Comparison of ENCODE assay signal across 1 cellular context in the genomic region with DNA sequence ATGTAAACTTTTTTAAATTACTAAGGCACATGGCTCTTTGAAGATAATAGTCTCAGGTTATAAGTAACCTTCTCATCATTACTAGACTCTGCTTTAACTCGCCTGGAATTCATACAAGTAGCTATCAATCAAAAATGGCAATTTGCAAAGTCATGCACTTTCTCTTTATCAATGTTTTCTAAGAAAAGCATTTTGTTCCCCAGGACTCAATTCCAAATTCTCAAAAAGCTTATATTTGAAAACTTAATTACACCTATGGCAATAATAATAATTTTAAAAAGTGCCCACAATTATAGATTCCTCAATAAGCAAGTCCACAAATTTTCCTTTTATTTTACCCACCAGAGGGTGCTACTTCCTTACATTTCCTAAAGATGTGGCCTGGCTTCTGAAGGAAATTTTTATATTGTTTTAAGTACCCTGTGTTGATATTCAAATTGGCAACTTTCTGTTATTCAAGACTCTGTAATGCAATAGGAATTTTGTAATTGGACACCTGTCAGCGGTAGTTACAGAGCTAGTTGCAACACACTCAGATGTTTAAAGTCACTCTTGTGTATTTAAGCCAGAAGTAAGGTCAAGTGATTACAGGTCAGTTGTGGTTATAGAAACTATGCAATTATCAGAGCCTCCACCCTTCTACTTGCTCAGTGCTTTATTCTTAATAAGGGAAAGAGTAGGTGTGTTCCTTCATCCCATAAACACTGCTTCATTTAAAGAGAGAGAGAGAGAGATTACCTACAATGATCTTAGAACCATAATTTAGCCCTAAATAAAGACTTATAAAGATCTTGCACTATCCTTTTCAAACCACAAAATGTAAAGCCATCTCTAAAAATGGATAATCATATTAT.
TF ChIP-seq lines count a peak whose summit lies in the region.

No MANE protein-coding gene starts in this region.

TF ChIP-seq in HepG2, 621 proteins besides CTCF, POLR2A, EP300 and RAD21 (continued from another document and continues in another):
- TF ChIP-seq, protein P1, sequence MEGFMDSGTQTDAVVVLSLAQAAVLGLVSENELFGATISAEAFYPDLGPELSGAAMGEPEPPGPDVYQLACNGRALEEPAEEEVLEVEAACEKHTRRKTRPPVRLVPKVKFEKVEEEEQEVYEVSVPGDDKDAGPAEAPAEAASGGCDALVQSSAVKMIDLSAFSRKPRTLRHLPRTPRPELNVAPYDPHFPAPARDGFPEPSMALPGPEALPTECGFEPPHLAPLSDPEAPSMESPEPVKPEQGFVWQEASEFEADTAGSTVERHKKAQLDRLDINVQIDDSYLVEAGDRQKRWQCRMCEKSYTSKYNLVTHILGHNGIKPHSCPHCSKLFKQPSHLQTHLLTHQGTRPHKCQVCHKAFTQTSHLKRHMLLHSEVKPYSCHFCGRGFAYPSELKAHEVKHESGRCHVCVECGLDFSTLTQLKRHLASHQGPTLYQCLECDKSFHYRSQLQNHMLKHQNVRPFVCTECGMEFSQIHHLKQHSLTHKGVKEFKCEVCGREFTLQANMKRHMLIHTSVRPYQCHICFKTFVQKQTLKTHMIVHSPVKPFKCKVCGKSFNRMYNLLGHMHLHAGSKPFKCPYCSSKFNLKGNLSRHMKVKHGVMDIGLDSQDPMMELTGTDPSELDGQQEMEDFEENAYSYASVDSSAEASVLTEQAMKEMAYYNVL (CRISPR knock-in tag; IDR thresholded peaks at IDR 0.05; ENCODE audit: borderline replicate concordance) = no peak
- TF ChIP-seq TARDBP (CRISPR knock-in tag; IDR thresholded peaks at IDR 0.05) (0 out of 2 replicates have a peak, but pooled peaks have one; percentile 42), ESRRA (CRISPR knock-in tag; IDR thresholded peaks at IDR 0.05; ENCODE audit: low read depth) (0 out of 2 replicates have a peak, but pooled peaks have one; percentile 28), ZNF567 (CRISPR knock-in tag; IDR thresholded peaks at IDR 0.05; ENCODE audit: borderline replicate concordance) (no peak), CBX2 (IDR thresholded peaks at IDR 0.05; ENCODE audit: low read depth, low read length) (no peak), CBX2 (CRISPR knock-in tag; IDR thresholded peaks at IDR 0.05; ENCODE audit: low read depth) (no peak), THAP11 (CRISPR knock-in tag; IDR thresholded peaks at IDR 0.05) (peak; percentile 51; the same call in 1 of the 2 replicates), MEIS1 (CRISPR knock-in tag; IDR thresholded peaks at IDR 0.05; ENCODE audit: borderline replicate concordance) (no peak), AHDC1 (CRISPR knock-in tag; IDR thresholded peaks at IDR 0.05; ENCODE audit: borderline replicate concordance) (peak; percentile 65; the same call in 1 of the 2 replicates), SIX4 (CRISPR knock-in tag; IDR thresholded peaks at IDR 0.05) (peak; percentile 100), ZNF816 (CRISPR knock-in tag; IDR thresholded peaks at IDR 0.05; ENCODE audit: borderline replicate concordance) (no peak), SOX13 (IDR thresholded peaks at IDR 0.05) (no peak), SOX13 (CRISPR knock-in tag; conservative IDR thresholded peaks at IDR 0.05 in 1 of 2, IDR thresholded peaks at IDR 0.05 in 1 of 2) (peak in 1 of 2 experiments; percentile 87; a peak in 2 of 4 replicates), ZNF782 (CRISPR knock-in tag; IDR thresholded peaks at IDR 0.05; ENCODE audit: borderline replicate concordance) (no peak), FOXK1 (CRISPR knock-in tag; IDR thresholded peaks at IDR 0.05; ENCODE audit: borderline replicate concordance, low read depth) (peak; percentile 75; the same call in 1 of the 2 replicates), ZNF317 (CRISPR knock-in tag; IDR thresholded peaks at IDR 0.05) (no peak), ZNF451 (CRISPR knock-in tag; IDR thresholded peaks at IDR 0.05) (no peak), ZNF572 (CRISPR knock-in tag; IDR thresholded peaks at IDR 0.05) (no peak), ZNF616 (CRISPR knock-in tag; IDR thresholded peaks at IDR 0.05; ENCODE audit: low read depth) (no peak), FLYWCH1 (CRISPR knock-in tag; IDR thresholded peaks at IDR 0.05) (no peak), HDAC1 (CRISPR knock-in tag; IDR thresholded peaks at IDR 0.05) (0 out of 2 replicates have a peak, but pooled peaks have one; percentile 25), ZNF749 (CRISPR knock-in tag; IDR thresholded peaks at IDR 0.05; ENCODE audit: borderline replicate concordance) (no peak), NFE2L2 (IDR thresholded peaks at IDR 0.05; ENCODE audit: low read length) (no peak), YEATS2 (CRISPR knock-in tag; IDR thresholded peaks at IDR 0.05; ENCODE audit: borderline replicate concordance) (0 out of 2 replicates have a peak, but pooled peaks have one; percentile 33), ZEB1 (IDR thresholded peaks at IDR 0.05; ENCODE audit: insufficient replicate concordance, low read depth) (no peak), HMG20B (CRISPR knock-in tag; conservative IDR thresholded peaks at IDR 0.05) (peak; percentile 73), NAIF1 (CRISPR knock-in tag; IDR thresholded peaks at IDR 0.05; ENCODE audit: borderline replicate concordance) (no peak), PRDM10 (CRISPR knock-in tag; IDR thresholded peaks at IDR 0.05; ENCODE audit: low read depth) (peak; percentile 58; the same call in 1 of the 2 replicates), RXRB (CRISPR knock-in tag; IDR thresholded peaks at IDR 0.05; ENCODE audit: borderline replicate concordance) (peak; percentile 47; the same call in 1 of the 2 replicates), ZNF143 (CRISPR knock-in tag; IDR thresholded peaks at IDR 0.05) (no peak), CBX1 (IDR thresholded peaks at IDR 0.05; ENCODE audit: low read depth) (no peak), ZNF7 (CRISPR knock-in tag; IDR thresholded peaks at IDR 0.05) (no peak), PLRG1 (conservative IDR thresholded peaks at IDR 0.05) (no peak)
- TF ChIP-seq, protein P2, sequence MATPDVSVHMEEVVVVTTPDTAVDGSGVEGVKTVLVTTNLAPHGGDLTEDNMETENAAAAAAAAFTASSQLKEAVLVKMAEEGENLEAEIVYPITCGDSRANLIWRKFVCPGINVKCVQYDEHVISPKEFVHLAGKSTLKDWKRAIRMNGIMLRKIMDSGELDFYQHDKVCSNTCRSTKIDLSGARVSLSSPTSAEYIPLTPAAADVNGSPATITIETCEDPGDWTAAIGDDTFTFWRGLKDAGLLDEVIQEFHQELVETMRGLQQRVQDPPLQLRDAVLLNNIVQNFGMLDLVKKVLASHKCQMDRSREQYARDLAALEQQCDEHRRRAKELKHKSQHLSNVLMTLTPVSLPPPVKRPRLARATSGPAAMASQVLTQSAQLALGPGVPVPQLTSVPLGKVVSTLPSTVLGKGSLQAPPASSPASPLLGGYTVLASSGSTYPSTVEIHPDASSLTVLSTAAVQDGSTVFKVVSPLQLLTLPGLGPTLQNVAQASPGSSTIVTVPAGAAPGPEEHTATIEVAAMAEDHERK (CRISPR knock-in tag; IDR thresholded peaks at IDR 0.05; ENCODE audit: low read depth) = no peak
- TF ChIP-seq, protein P3, sequence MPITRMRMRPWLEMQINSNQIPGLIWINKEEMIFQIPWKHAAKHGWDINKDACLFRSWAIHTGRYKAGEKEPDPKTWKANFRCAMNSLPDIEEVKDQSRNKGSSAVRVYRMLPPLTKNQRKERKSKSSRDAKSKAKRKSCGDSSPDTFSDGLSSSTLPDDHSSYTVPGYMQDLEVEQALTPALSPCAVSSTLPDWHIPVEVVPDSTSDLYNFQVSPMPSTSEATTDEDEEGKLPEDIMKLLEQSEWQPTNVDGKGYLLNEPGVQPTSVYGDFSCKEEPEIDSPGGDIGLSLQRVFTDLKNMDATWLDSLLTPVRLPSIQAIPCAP (CRISPR knock-in tag; IDR thresholded peaks at IDR 0.05; ENCODE audit: low read depth) = no peak
- TF ChIP-seq, protein P4, sequence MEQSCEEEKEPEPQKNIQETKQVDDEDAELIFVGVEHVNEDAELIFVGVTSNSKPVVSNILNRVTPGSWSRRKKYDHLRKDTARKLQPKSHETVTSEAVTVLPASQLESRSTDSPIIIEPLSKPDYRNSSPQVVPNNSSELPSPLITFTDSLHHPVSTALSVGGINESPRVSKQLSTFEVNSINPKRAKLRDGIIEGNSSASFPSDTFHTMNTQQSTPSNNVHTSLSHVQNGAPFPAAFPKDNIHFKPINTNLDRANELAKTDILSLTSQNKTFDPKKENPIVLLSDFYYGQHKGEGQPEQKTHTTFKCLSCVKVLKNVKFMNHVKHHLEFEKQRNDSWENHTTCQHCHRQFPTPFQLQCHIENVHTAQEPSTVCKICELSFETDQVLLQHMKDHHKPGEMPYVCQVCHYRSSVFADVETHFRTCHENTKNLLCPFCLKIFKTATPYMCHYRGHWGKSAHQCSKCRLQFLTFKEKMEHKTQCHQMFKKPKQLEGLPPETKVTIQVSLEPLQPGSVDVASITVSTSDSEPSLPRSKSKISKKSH (CRISPR knock-in tag; IDR thresholded peaks at IDR 0.05; ENCODE audit: borderline replicate concordance) = no peak
- TF ChIP-seq, protein P5, sequence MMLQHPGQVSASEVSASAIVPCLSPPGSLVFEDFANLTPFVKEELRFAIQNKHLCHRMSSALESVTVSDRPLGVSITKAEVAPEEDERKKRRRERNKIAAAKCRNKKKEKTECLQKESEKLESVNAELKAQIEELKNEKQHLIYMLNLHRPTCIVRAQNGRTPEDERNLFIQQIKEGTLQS (CRISPR knock-in tag; IDR thresholded peaks at IDR 0.05) = 0 out of 2 replicates have a peak, but pooled peaks have one; percentile 54
- TF ChIP-seq, protein P6, sequence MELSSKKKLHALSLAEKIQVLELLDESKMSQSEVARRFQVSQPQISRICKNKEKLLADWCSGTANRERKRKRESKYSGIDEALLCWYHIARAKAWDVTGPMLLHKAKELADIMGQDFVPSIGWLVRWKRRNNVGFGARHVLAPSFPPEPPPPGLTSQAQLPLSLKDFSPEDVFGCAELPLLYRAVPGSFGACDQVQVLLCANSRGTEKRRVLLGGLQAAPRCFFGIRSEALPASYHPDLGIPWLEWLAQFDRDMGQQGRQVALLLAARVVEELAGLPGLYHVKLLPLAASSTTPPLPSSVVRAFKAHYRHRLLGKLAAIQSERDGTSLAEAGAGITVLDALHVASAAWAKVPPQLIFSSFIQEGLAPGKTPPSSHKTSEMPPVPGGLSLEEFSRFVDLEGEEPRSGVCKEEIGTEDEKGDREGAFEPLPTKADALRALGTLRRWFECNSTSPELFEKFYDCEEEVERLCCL (CRISPR knock-in tag; IDR thresholded peaks at IDR 0.05; ENCODE audit: borderline replicate concordance) = no peak
- TF ChIP-seq, protein P7, sequence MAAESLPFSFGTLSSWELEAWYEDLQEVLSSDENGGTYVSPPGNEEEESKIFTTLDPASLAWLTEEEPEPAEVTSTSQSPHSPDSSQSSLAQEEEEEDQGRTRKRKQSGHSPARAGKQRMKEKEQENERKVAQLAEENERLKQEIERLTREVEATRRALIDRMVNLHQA (CRISPR knock-in tag; IDR thresholded peaks at IDR 0.05) = no peak
